ENCODE assay signal across 7 cellular contexts in genomic region chr15:59438891-59439290, GRCh38. TPM values are rescaled to one million over a fixed set of nuclear protein-coding genes. Genes with fewer than 3 reads are reported as not detected.
A peak's percentile ranks its signal among the peaks of the same experiment; 100 is the strongest.
DNase-seq lines count a peak whose midpoint lies in the region; ATAC-seq, FAIRE-seq and TF ChIP-seq lines count a peak whose summit lies in the region.

No MANE protein-coding gene starts in this region.

- H3K36me3 ChIP-seq in PC-3 (ENCODE audit: low read depth, low read length) (no peaks in the 10 kb centered on the region), esophagus muscularis mucosa (no peaks in the 10 kb centered on the region)

- intact Hi-C loops in PC-3 (cut with micrococcal nuclease) (no loop called here), esophagus muscularis mucosa (cut with DNase I) (loop anchor here (5.0 kb wide), 1 partner anchor 67 kb away; the partner anchor contains the start of gene MYO1E)

- DNase-seq in GM19239 (ENCODE audit: insufficient read length, low spot score) (no peak), PC-3 (peak; percentile 18), esophagus muscularis mucosa (ENCODE audit: extremely low spot score) (peak; percentile 77), putamen (ENCODE audit: low spot score) (peak; percentile 50), KG1 (lab: John Stamatoyannopoulos, UW) (no peak), SK-N-DZ (ENCODE audit: low spot score) (no peak)

- TF ChIP-seq EP300 in esophagus muscularis mucosa (IDR thresholded peaks at IDR 0.05), result no peak

- peak overlapping the region; percentile 50; the same call in 1 of the 2 replicates for H3K9ac ChIP-seq in PC-3 (ENCODE audit: low read length)

- no peaks in the 10 kb centered on the region for H4K20me1 ChIP-seq in PC-3 (ENCODE audit: low read length)

- no peak for TF ChIP-seq POLR2A in esophagus muscularis mucosa (IDR thresholded peaks at IDR 0.05; ENCODE audit: low read depth)

- FAIRE-seq in GM19239 (lab: Jason Lieb, UNC), result peak; percentile 55

- H3K27ac ChIP-seq in PC-3 (ENCODE audit: low read length) (no peak overlapping the region), esophagus muscularis mucosa (replicated peaks in 1 of 4) (peak overlapping the region in 1 of 4 donors; percentile 16)

- H3K4me1 ChIP-seq in PC-3 (ENCODE audit: insufficient read depth, low read length) (peaks cover 11% of the 10 kb centered on the region; the same call in 1 of the 2 replicates), esophagus muscularis mucosa (peaks cover 13 to 24% (median 20%) of the 10 kb centered on the region in 4 donors)

- TF ChIP-seq CTCF in PC-3 (conservative IDR thresholded peaks at IDR 0.05; ENCODE audit: low read depth, low read length) (no peak), esophagus muscularis mucosa (IDR thresholded peaks at IDR 0.05) (no peak)

- no peaks in the 10 kb centered on the region for H3K9me2 ChIP-seq in PC-3 (replicated peaks; ENCODE audit: low read length)

- BruUV-seq in PC-3 (replicated peaks; lab: Mats Ljungman, UMichigan), result no TSS peak

- H3K4me2 ChIP-seq in PC-3 (ENCODE audit: low read length), result peak overlapping the region; percentile 99

- H3K4me3 ChIP-seq in PC-3 (ENCODE audit: low read length) (peak overlapping the region; percentile 81), esophagus muscularis mucosa (peak overlapping the region; percentile 55 to 71 (median 58))

- POLR2A ChIA-PET in PC-3 (lab: Charles Lee; ENCODE audit: unreplicated experiment), result interaction anchor here (1.4 kb wide), 1 partner anchor 66 kb away, joined by 3 read pairs; the partner anchor contains the start of gene MYO1E

- no peaks in the 10 kb centered on the region for H3F3A ChIP-seq in PC-3 (ENCODE audit: low read length, unreplicated experiment)

- 65% methylated on average over 14 of the region's 14 CpGs for WGBS in esophagus muscularis mucosa

- CTCF ChIA-PET in PC-3 (lab: Charles Lee), result no interaction called here

- H3K9me3 ChIP-seq in PC-3 (ENCODE audit: low read length) (no peaks in the 10 kb centered on the region), esophagus muscularis mucosa (no peaks in the 10 kb centered on the region)

- no peaks in the 10 kb centered on the region for H3K27me3 ChIP-seq in PC-3 (ENCODE audit: low read length)
- H3K27me3 ChIP-seq in esophagus muscularis mucosa, result no peaks in the 10 kb centered on the region

- ATAC-seq in PC-3 (no peak), GM18858 (IDR thresholded peaks at IDR 0.05; ENCODE audit: unreplicated experiment) (no peak)

- H2AFZ ChIP-seq in PC-3 (ENCODE audit: low read length), result peak overlapping the region; percentile 96

- H3K79me2 ChIP-seq in PC-3 (ENCODE audit: low read length), result peaks cover 3% of the 10 kb centered on the region; the same call in 1 of the 2 replicates

RNA-seq across cellular contexts. Expression of gene FAM81A, which starts 0.9 kb away (rescaled TPM):
- 2.5 and 8.1 TPM in 2 replicates for total RNA-seq in PC-3 (2014; rRNA removed)
- 1 to 10 TPM in 2 of 4 donors, under 1 TPM in 2; 0.33 to 1.2 (median 0.84) TPM for total RNA-seq in esophagus muscularis mucosa
- not detected in 2 replicates for polyA plus RNA-seq in SK-N-DZ (2014; cell fraction: cytosol; rRNA removed)
- not detected in 2 replicates for polyA plus RNA-seq in SK-N-DZ (2014; cell fraction: nucleus; rRNA removed)

Comparison
In these comparisons a context has a peak if more than half of its experiments do, and no peak if none do; other contexts are left out.
1. DNase-seq: peak in PC-3 (single experiment), esophagus muscularis mucosa (single experiment) and putamen (single experiment); none in GM19239 (single experiment), KG1 (single experiment) and SK-N-DZ (single experiment).